ENCODE assay signal across 9 cellular contexts in genomic region chr14:65336191-65336591, GRCh38.
A peak's percentile ranks its signal among the peaks of the same experiment; 100 is the strongest.
DNase-seq lines count a peak whose midpoint lies in the region; ATAC-seq, FAIRE-seq and TF ChIP-seq lines count a peak whose summit lies in the region.
"Had no signal": no experiment of that assay in that cellular context is flagged by ENCODE, and none has a peak within 500 bp of the region (broad histone marks: within the 10 kb centered on the region; RNA-seq: fewer than 3 reads in every experiment).

No MANE protein-coding gene starts in this region.

- no peak for TF ChIP-seq CTCF in GM12878 (IDR thresholded peaks at IDR 0.05 in 2 of 3, conservative IDR thresholded peaks at IDR 0.05 in 1 of 3; ENCODE audit: control insufficient read depth in 2 of 3, extremely low read depth in 1 of 3, insufficient read depth in 1 of 3, low read depth in 3 of 3, low read length in 3 of 3)
- no peak for TF ChIP-seq CTCF in dorsolateral prefrontal cortex (IDR thresholded peaks at IDR 0.05 in 54 of 56, conservative IDR thresholded peaks at IDR 0.05 in 2 of 56; ENCODE audit: low read depth in 1 of 56, partially characterized antibody in 56 of 56)
- TF ChIP-seq CTCF in ascending aorta (IDR thresholded peaks at IDR 0.05): no peak
- TF ChIP-seq CTCF in GM23338 (conservative IDR thresholded peaks at IDR 0.05; ENCODE audit: low read depth in 2 of 2): no peak

- H3K9me3 ChIP-seq in GM12878 (replicated peaks; ENCODE audit: control insufficient read depth, insufficient read depth, low read length) (no peaks in the 10 kb centered on the region), ascending aorta (no peaks in the 10 kb centered on the region)

- no TSS peak for BruUV-seq in GM12878 (replicated peaks; lab: Mats Ljungman, UMichigan)

- peak overlapping the region; percentile 71 for H2AFZ ChIP-seq in GM12878 (ENCODE audit: control insufficient read depth, low read depth, low read length)
- no peak overlapping the region for H2AFZ ChIP-seq in GM23338

- H4K20me1 ChIP-seq in GM12878 (ENCODE audit: control insufficient read depth, insufficient read depth): no peaks in the 10 kb centered on the region
- peaks cover 5% of the 10 kb centered on the region; the same call in 1 of the 2 replicates for H4K20me1 ChIP-seq in GM23338 (replicated peaks; ENCODE audit: insufficient read depth)

- POLR2A ChIA-PET in GM12878 (lab: Charles Lee): interaction anchor here (1.0 to 1.5 kb wide), 3 partner anchors 15 to 33 kb away, joined by 3 to 9 read pairs (median 5); no protein-coding TSS in a partner anchor

- no peak for TF ChIP-seq EP300 in GM12878 (IDR thresholded peaks at IDR 0.05; ENCODE audit: borderline replicate concordance in 1 of 2, control insufficient read depth in 1 of 2, low read depth in 2 of 2, low read length in 2 of 2)

- no peaks in the 10 kb centered on the region for H3F3A ChIP-seq in GM23338 (replicated peaks; ENCODE audit: low read depth)

- no peaks in the 10 kb centered on the region for H3K36me3 Mint-ChIP-seq in GM23338 (ENCODE audit: low read depth)

- TF ChIP-seq POLR2A in GM12878 (IDR thresholded peaks at IDR 0.05; ENCODE audit: low read depth, low read length): peak; percentile 35; the same call in 1 of the 2 replicates

- peaks cover 32% of the 10 kb centered on the region for H3K4me1 Mint-ChIP-seq in GM23338

- H3K36me3 ChIP-seq in GM12878 (ENCODE audit: control insufficient read depth in 2 of 2, insufficient read depth in 2 of 2, low read length in 1 of 2) (no peaks in the 10 kb centered on the region), ascending aorta (no peaks in the 10 kb centered on the region), GM23338 (ENCODE audit: insufficient read depth) (no peaks in the 10 kb centered on the region)

- peak overlapping the region; percentile 41 for H3K27ac ChIP-seq in GM12878 (ENCODE audit: control insufficient read depth, insufficient read depth)
- no peak overlapping the region for H3K27ac ChIP-seq in dorsolateral prefrontal cortex
- no peak overlapping the region for H3K27ac ChIP-seq in ascending aorta
- H3K27ac ChIP-seq in GM23338 (ENCODE audit: low read depth): no peak overlapping the region

- peak; percentile 78 for ATAC-seq in GM19395 (IDR thresholded peaks at IDR 0.05; ENCODE audit: unreplicated experiment)
- ATAC-seq in GM12878: peak; percentile 83
- ATAC-seq in GM23338: no peak

- H3K79me2 ChIP-seq in GM12878 (ENCODE audit: control insufficient read depth, insufficient read depth, low read length) (no peaks in the 10 kb centered on the region), GM23338 (replicated peaks; ENCODE audit: insufficient read depth) (no peaks in the 10 kb centered on the region)

- CTCF ChIA-PET in GM12878 (lab: Yijun Ruan, JAX): interaction anchor here (0.9 to 2.0 kb wide), 4 partner anchors 11 to 75 kb away, joined by 3 to 4 read pairs (median 4); no protein-coding TSS in a partner anchor

- in situ Hi-C loops in GM12878 (cut with MboI): no loop called here

- FAIRE-seq in GM12878 (lab: Jason Lieb, UNC): peak; percentile 84

- H3K27me3 ChIP-seq in GM12878 (replicated peaks in 1 of 2; ENCODE audit: control insufficient read depth in 2 of 2, insufficient read depth in 2 of 2, low read length in 1 of 2): no peaks in the 10 kb centered on the region
- no peaks in the 10 kb centered on the region for H3K27me3 ChIP-seq in dorsolateral prefrontal cortex
- H3K27me3 ChIP-seq in ascending aorta: no peaks in the 10 kb centered on the region
- peaks cover 71% of the 10 kb centered on the region for H3K27me3 ChIP-seq in GM23338 (ENCODE audit: insufficient read depth)

- SMC1A ChIA-PET in GM12878 (lab: Charles Lee; ENCODE audit: uncharacterized antibody, unreplicated experiment): interaction anchor here (1.2 to 4.9 kb wide), 5 partner anchors 11 to 76 kb away, joined by 3 to 47 read pairs (median 4); partner anchors contain the start of gene FUT8

- intact Hi-C loops in GM12878 (cut with micrococcal nuclease; ENCODE audit: unreplicated experiment): no loop called here
- intact Hi-C loops in dorsolateral prefrontal cortex (cut with DNase I): no loop called here
- intact Hi-C loops in ascending aorta (cut with DNase I): no loop called here

- RAD21 ChIA-PET in GM12878 (lab: Charles Lee; ENCODE audit: unreplicated experiment): interaction anchor here (0.8 to 1.9 kb wide), 3 partner anchors 19 to 75 kb away, joined by 3 to 6 read pairs (median 4); no protein-coding TSS in a partner anchor

- no peak overlapping the region for H3K4me3 ChIP-seq in Jurkat, Clone E6-1 (ENCODE audit: low read length)
- H3K4me3 ChIP-seq in GM12878: no peak overlapping the region; the same call in 1 of the 2 replicates
- H3K4me3 ChIP-seq in dorsolateral prefrontal cortex: no peak overlapping the region
- H3K4me3 ChIP-seq in ascending aorta: no peak overlapping the region
- H3K4me3 ChIP-seq in GM23338: no peak overlapping the region

- peaks cover 41% of the 10 kb centered on the region for H3K27me3 Mint-ChIP-seq in GM23338 (ENCODE audit: insufficient read depth, low read depth, poor library complexity)

- no peak overlapping the region; the same call in 1 of the 2 replicates for H3K9ac ChIP-seq in GM12878 (ENCODE audit: control insufficient read depth, insufficient read depth, low read length)

- H3K9me2 ChIP-seq in GM23338 (ENCODE audit: insufficient read depth): no peaks in the 10 kb centered on the region

- H3K4me2 ChIP-seq in GM12878 (ENCODE audit: control insufficient read depth, insufficient read depth) (peak overlapping the region; percentile 63), GM23338 (no peak overlapping the region)

- H3K4me3 Mint-ChIP-seq in GM23338: no peak overlapping the region

- DNase-seq in Jurkat, Clone E6-1 (ENCODE audit: low read depth, low spot score): peak; percentile 8
- DNase-seq in GM12878 (ENCODE audit: low read depth, low spot score): no peak
- peak; percentile 6 for DNase-seq in stimulated activated CD8-positive, alpha-beta memory T cell treated with anti-CD3 and anti-CD28 coated beads, Interleukin-15, amount 100 ng/mL, for 1 hour (ENCODE audit: low read depth)
- DNase-seq in NAMALWA (ENCODE audit: low spot score): no peak
- no peak for DNase-seq in dorsolateral prefrontal cortex
- no peak for DNase-seq in ascending aorta (ENCODE audit: low spot score in 2 of 2)
- no peak for DNase-seq in GM23338 (ENCODE audit: low spot score)
- DNase-seq: NCI-H2171 had no signal

- no peak overlapping the region for H3K27ac Mint-ChIP-seq in GM23338

- peak; percentile 19; the same call in 1 of the 2 replicates for TF ChIP-seq RAD21 in GM12878 (IDR thresholded peaks at IDR 0.05; ENCODE audit: insufficient read depth, low read depth, low read length)

- no peaks in the 10 kb centered on the region for H3K9me3 Mint-ChIP-seq in GM23338

- WGBS in GM12878 (ENCODE audit: insufficient coverage, insufficient replicate concordance, low lambda C conversion rate, missing lambda C conversion rate): 0% methylated on average over 2 of the region's 2 CpGs

- peaks cover 36% of the 10 kb centered on the region for H3K4me1 ChIP-seq in GM12878 (ENCODE audit: control insufficient read depth, insufficient read depth, low read length)
- H3K4me1 ChIP-seq in ascending aorta: no peaks in the 10 kb centered on the region
- H3K4me1 ChIP-seq in GM23338 (ENCODE audit: insufficient read depth): peaks cover 29% of the 10 kb centered on the region

TF ChIP-seq in GM12878, 131 proteins besides CTCF, POLR2A, EP300 and RAD21 (continues in another document):
- no peak for TF ChIP-seq JUND (IDR thresholded peaks at IDR 0.05; ENCODE audit: low read depth, low read length)
- TF ChIP-seq E2F4 (IDR thresholded peaks at IDR 0.05; ENCODE audit: low read depth, low read length): no peak
- TF ChIP-seq PKNOX1 (IDR thresholded peaks at IDR 0.05): 0 out of 2 replicates have a peak, but pooled peaks have one; percentile 20

TF ChIP-seq in GM23338, 12 proteins besides CTCF, POLR2A, EP300 and RAD21 (continues in another document):
- TF ChIP-seq ZNF114 (CRISPR knock-in tag; IDR thresholded peaks at IDR 0.05) (no peak), ZNF331 (CRISPR knock-in tag; IDR thresholded peaks at IDR 0.05; ENCODE audit: low read depth) (no peak), JUNB (IDR thresholded peaks at IDR 0.05; ENCODE audit: unreplicated experiment) (no peak), NANOG (IDR thresholded peaks at IDR 0.05; ENCODE audit: borderline replicate concordance) (no peak), POLR2AphosphoS5 (IDR thresholded peaks at IDR 0.05; ENCODE audit: low read depth) (no peak), REST (IDR thresholded peaks at IDR 0.05; ENCODE audit: unreplicated experiment) (no peak), EZH2phosphoT487 (IDR thresholded peaks at IDR 0.05; ENCODE audit: unreplicated experiment) (no peak)

Comparison
In these comparisons a context has a peak if more than half of its experiments do, and no peak if none do; other contexts are left out.
1. DNase-seq: peak in Jurkat, Clone E6-1 (single experiment) and stimulated activated CD8-positive, alpha-beta memory T cell treated with anti-CD3 and anti-CD28 coated beads, Interleukin-15, amount 100 ng/mL, for 1 hour (single experiment); none in GM12878 (single experiment), NAMALWA (single experiment), dorsolateral prefrontal cortex (0 of 10), ascending aorta (0 of 2) and GM23338 (single experiment).